ENCODE assay signal across 16 cellular contexts in the genomic region with DNA sequence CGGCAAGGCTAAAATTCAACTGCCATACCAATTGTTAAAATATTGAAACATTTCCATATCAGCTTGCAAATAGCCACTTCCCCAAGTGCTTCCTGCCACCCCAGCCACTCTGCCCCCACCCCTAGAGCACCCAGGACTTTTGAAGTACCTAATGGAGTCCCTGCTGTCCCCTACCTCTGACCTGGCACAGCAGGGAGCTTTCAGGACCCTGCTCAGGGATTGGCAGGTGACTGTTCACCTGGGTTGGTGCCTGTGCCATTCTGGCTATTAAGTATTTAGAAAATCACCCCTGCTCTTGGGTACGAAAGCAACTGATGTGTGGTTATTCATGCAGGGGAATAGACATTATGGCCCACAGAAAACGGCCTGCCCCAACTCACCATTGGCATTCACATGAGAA. TPM values are rescaled to one million over a fixed set of nuclear protein-coding genes. Genes with fewer than 3 reads are reported as not detected.
DNase-seq lines count a peak whose midpoint lies in the region; ATAC-seq, FAIRE-seq and TF ChIP-seq lines count a peak whose summit lies in the region.
"Had no signal": no experiment of that assay in that cellular context is flagged by ENCODE, and none has a peak within 500 bp of the region (broad histone marks: within the 10 kb centered on the region; RNA-seq: fewer than 3 reads in every experiment).

No MANE protein-coding gene starts in this region.

- H3K4me3 ChIP-seq in left ventricle myocardium inferior (no peak overlapping the region), body of pancreas (no peak overlapping the region), neutrophil (ENCODE audit: low read depth in 1 of 2, low read length in 1 of 2) (no peak overlapping the region), Peyer's patch (no peak overlapping the region)
- H3K4me3 ChIP-seq: BLaER1, GM23248, HAP-1 had no signal

- TF ChIP-seq CTCF in left ventricle myocardium inferior (IDR thresholded peaks at IDR 0.05; ENCODE audit: borderline replicate concordance): no peak
- no peak for TF ChIP-seq CTCF in body of pancreas (IDR thresholded peaks at IDR 0.05)
- TF ChIP-seq CTCF in neutrophil (IDR thresholded peaks at IDR 0.05): no peak
- TF ChIP-seq CTCF in Peyer's patch (IDR thresholded peaks at IDR 0.05): no peak

- TF ChIP-seq POLR2A in body of pancreas (IDR thresholded peaks at IDR 0.05): no peak
- no peak for TF ChIP-seq POLR2A in Peyer's patch (IDR thresholded peaks at IDR 0.05)

- H3K9me3 ChIP-seq in left ventricle myocardium inferior (replicated peaks) (no peaks in the 10 kb centered on the region), body of pancreas (no peaks in the 10 kb centered on the region), neutrophil (no peaks in the 10 kb centered on the region), Peyer's patch (no peaks in the 10 kb centered on the region)
- H3K9me3 ChIP-seq: BLaER1, Caco-2, HAP-1 had no signal

- H3K27ac ChIP-seq in left ventricle myocardium inferior (replicated peaks) (peak overlapping the region; percentile 48), body of pancreas (peak overlapping the region; percentile 65 to 88 (median 81)), neutrophil (peak overlapping the region; percentile 25), Peyer's patch (no peak overlapping the region)
- H3K27ac ChIP-seq: BLaER1, GM23248 had no signal

- peaks cover 17% of the 10 kb centered on the region for H3K4me1 ChIP-seq in left ventricle myocardium inferior
- H3K4me1 ChIP-seq in body of pancreas: peaks cover 33% of the 10 kb centered on the region
- peaks cover 27 to 39% of the 10 kb centered on the region in 2 experiments for H3K4me1 ChIP-seq in neutrophil (ENCODE audit: control insufficient read depth in 1 of 2, insufficient read depth in 1 of 2, low read depth in 1 of 2, low read length in 1 of 2)
- no peaks in the 10 kb centered on the region for H3K4me1 ChIP-seq in Peyer's patch
- H3K4me1 ChIP-seq: Caco-2 had no signal

- H3K36me3 ChIP-seq in left ventricle myocardium inferior (no peaks in the 10 kb centered on the region), body of pancreas (replicated peaks in 1 of 2; ENCODE audit: insufficient read depth in 1 of 2, low read depth in 2 of 2) (no peaks in the 10 kb centered on the region), neutrophil (no peaks in the 10 kb centered on the region), Peyer's patch (no peaks in the 10 kb centered on the region)
- H3K36me3 ChIP-seq: BLaER1, HAP-1 had no signal

- no peak for FAIRE-seq in frontal cortex (lab: Jason Lieb, UNC)
- FAIRE-seq: HepG2, HTR-8/SVneo had no signal

- intact Hi-C loops in left ventricle myocardium inferior (cut with micrococcal nuclease): no loop called here
- intact Hi-C loops in cardiac septum (cut with DNase I): no loop called here
- intact Hi-C loops in body of pancreas (cut with DNase I): no loop called here

- no peak for DNase-seq in left ventricle myocardium inferior
- DNase-seq in cardiac septum (ENCODE audit: low spot score): no peak
- DNase-seq in body of pancreas: peak in 1 of 4 donors; percentile 23
- no peak for DNase-seq in frontal cortex (ENCODE audit: low spot score in 2 of 2)
- no peak for DNase-seq in Peyer's patch
- no peak for DNase-seq in activated gamma-delta T cell treated with Interleukin-2 at 50 U/mL for 16 hours
- DNase-seq: 8988T; Caco-2; CD8-positive, alpha-beta memory T cell; GF-D8 had no signal

- H3K27me3 ChIP-seq in left ventricle myocardium inferior (ENCODE audit: low read depth) (peaks cover 12% of the 10 kb centered on the region), body of pancreas (no peaks in the 10 kb centered on the region), neutrophil (peaks cover 34% of the 10 kb centered on the region), Peyer's patch (no peaks in the 10 kb centered on the region)
- H3K27me3 ChIP-seq: BLaER1 had no signal

- 52 to 61% methylated on average over 3 of the region's 3 CpGs for WGBS in body of pancreas, 2 donors

- ATAC-seq in body of pancreas: no peak

RNA-seq across cellular contexts. Expression of a gene that starts 9.1 kb away (rescaled TPM):
- total RNA-seq in left ventricle myocardium inferior: 0.88 TPM
- 0.05 TPM for total RNA-seq in cardiac septum
- total RNA-seq in body of pancreas: 1 to 10 TPM in 1 of 2 donors, under 1 TPM in 1; 0.66 to 9.1 TPM
- total RNA-seq in frontal cortex: 75.4 TPM
- under 1 TPM in 1 of 4 donors, not detected in 3; 0.83 TPM for total RNA-seq in Peyer's patch
- total RNA-seq: GM23248, HepG2 had no signal

RNA-seq across cellular contexts. Expression of a gene that starts 28.4 kb away (rescaled TPM):
- 26.8 TPM for total RNA-seq in left ventricle myocardium inferior
- 25.0 TPM for total RNA-seq in cardiac septum
- 1 to 10 TPM; 2.3 to 3.1 TPM for total RNA-seq in body of pancreas
- total RNA-seq in frontal cortex: 2.4 TPM
- total RNA-seq in Peyer's patch: not detected
- total RNA-seq: Caco-2; CD8-positive, alpha-beta memory T cell; GM23248; HepG2 had no signal

RNA-seq across cellular contexts. Expression of a gene that starts 38.3 kb away (rescaled TPM):
- total RNA-seq in left ventricle myocardium inferior: 29.4 TPM
- 26.4 TPM for total RNA-seq in cardiac septum
- 10 to 100 TPM; 25.9 to 33.6 TPM for total RNA-seq in body of pancreas
- total RNA-seq in frontal cortex: 25.3 TPM
- 10 to 100 TPM; 33.0 to 39.0 (median 37.0) TPM for total RNA-seq in Peyer's patch

Comparison
In these comparisons a context has a peak if more than half of its experiments do, and no peak if none do; other contexts are left out.
1. H3K27ac ChIP-seq: peak in left ventricle myocardium inferior (single experiment), body of pancreas (4 of 4) and neutrophil (single experiment); none in Peyer's patch (0 of 4).